24 cellular contexts compared by ENCODE assay signal in the genomic region with DNA sequence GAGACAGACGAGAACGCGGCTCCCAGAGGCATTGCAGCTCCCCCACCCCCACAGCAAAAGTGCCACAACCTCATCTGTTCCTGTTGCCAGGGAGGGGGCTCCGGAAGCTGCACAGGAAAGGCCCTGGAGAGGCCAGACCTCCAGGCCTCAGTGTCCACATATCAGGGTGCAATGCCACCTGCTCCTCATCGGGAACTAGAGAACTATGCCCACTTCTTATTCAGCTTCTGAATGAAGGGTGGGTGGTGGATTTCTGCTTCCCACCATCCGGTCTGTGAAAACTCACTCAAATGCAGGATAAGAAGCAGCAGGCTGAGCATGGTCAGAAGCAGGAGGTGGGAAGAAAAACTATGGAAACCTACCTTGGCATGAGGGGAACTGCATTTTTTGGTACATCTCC.
DNase-seq lines count a peak whose midpoint lies in the region; ATAC-seq, FAIRE-seq and TF ChIP-seq lines count a peak whose summit lies in the region.
"Had no signal": no experiment of that assay in that cellular context is flagged by ENCODE, and none has a peak within 500 bp of the region (broad histone marks: within the 10 kb centered on the region; RNA-seq: fewer than 3 reads in every experiment).

No MANE protein-coding gene starts in this region.

- H2AFZ ChIP-seq in Loucy (ENCODE audit: low read length) = peak overlapping the region; percentile 35; the same call in 1 of the 2 replicates
- no peak overlapping the region for H2AFZ ChIP-seq in K562 (ENCODE audit: low read depth, low read length)

- H3K36me3 ChIP-seq in BLaER1 (no peaks in the 10 kb centered on the region), Loucy (ENCODE audit: insufficient read depth, low read length) (no peaks in the 10 kb centered on the region), K562 (ENCODE audit: control insufficient read depth, insufficient read depth, low read length) (no peaks in the 10 kb centered on the region)

- TF ChIP-seq RAD21 in K562 (CRISPR knock-in tag; conservative IDR thresholded peaks at IDR 0.05 in 1 of 2, IDR thresholded peaks at IDR 0.05 in 1 of 2) = no peak

- TF ChIP-seq EP300 in K562 (IDR thresholded peaks at IDR 0.05; ENCODE audit: low read length) = no peak

- H3K27me3 ChIP-seq in BLaER1 = no peaks in the 10 kb centered on the region
- no peaks in the 10 kb centered on the region for H3K27me3 ChIP-seq in Loucy (ENCODE audit: insufficient read depth, low read length, poor library complexity, severe bottlenecking)
- peaks cover 64 to 82% of the 10 kb centered on the region in 2 experiments for H3K27me3 ChIP-seq in K562 (ENCODE audit: control insufficient read depth in 2 of 2, insufficient read depth in 2 of 2, low read length in 2 of 2)

- CTCF ChIA-PET in K562 (lab: Yijun Ruan, JAX; ENCODE audit: low intra/inter-chr PET ratio) = interaction anchor here (0.6 kb wide), 1 partner anchor 1921 kb away, joined by 3 read pairs; no protein-coding TSS in a partner anchor

- H3K4me2 ChIP-seq in BLaER1 = peak overlapping the region; percentile 85
- no peak overlapping the region for H3K4me2 ChIP-seq in Loucy (ENCODE audit: low read depth, low read length, poor library complexity, severe bottlenecking)
- no peak overlapping the region for H3K4me2 ChIP-seq in K562 (ENCODE audit: insufficient read depth, low read length)

- no peaks in the 10 kb centered on the region for H3K9me2 ChIP-seq in Loucy (replicated peaks; ENCODE audit: low read depth, low read length)

- H3K9me3 ChIP-seq in BLaER1 (no peaks in the 10 kb centered on the region), Loucy (ENCODE audit: insufficient read depth, low read depth, low read length) (no peaks in the 10 kb centered on the region), K562 (replicated peaks; ENCODE audit: control insufficient read depth, insufficient read depth, low read depth, low read length) (no peaks in the 10 kb centered on the region)
- H3K9me3 ChIP-seq: Caco-2 had no signal

- POLR2A ChIA-PET in K562 (lab: Yijun Ruan, JAX) = interaction anchor here (0.8 to 21.8 kb wide), 6 partner anchors 10 to 57 kb away, joined by 3 to 234 read pairs (median 6); no protein-coding TSS in a partner anchor

- DNase-seq in K562 (ENCODE audit: extremely low read depth in 1 of 4, low spot score in 3 of 4) = no peak
- no peak for DNase-seq in urothelium cell line (ENCODE audit: low spot score)
- no peak for DNase-seq in NCI-H2081 (lab: John Stamatoyannopoulos, UW)
- DNase-seq in HCEC 1CT = no peak
- DNase-seq in NK-92 (lab: John Stamatoyannopoulos, UW; ENCODE audit: unreplicated experiment) = no peak
- DNase-seq: 8988T; ACHN; Caco-2; Calu3; CD4-positive, alpha-beta T cell; CD8-positive, alpha-beta T cell; DMS53; DMS79; DND-41; EL; GDM1 had no signal

- H3K9me1 ChIP-seq in K562 (ENCODE audit: control insufficient read depth, insufficient read depth, low read length) = peaks cover 3% of the 10 kb centered on the region

- WGBS in K562 (ENCODE audit: insufficient coverage, low coverage, missing lambda C conversion rate) = 18% methylated on average over 6 of the region's 6 CpGs

- H3K4me3 ChIP-seq in BLaER1 (no peak overlapping the region), Loucy (ENCODE audit: low read length, poor library complexity, severe bottlenecking) (no peak overlapping the region), K562 (no peak overlapping the region)
- H3K4me3 ChIP-seq: GM12878 had no signal

- ATAC-seq in K562 = no peak
- no peak for ATAC-seq in GM18517 (IDR thresholded peaks at IDR 0.05; ENCODE audit: unreplicated experiment)
- ATAC-seq: CD8-positive, alpha-beta T cell; GM12878 had no signal

- no peak for TF ChIP-seq CTCF in Loucy (conservative IDR thresholded peaks at IDR 0.05; ENCODE audit: low read length)
- no peak for TF ChIP-seq CTCF in K562 (IDR thresholded peaks at IDR 0.05 in 2 of 3, conservative IDR thresholded peaks at IDR 0.05 in 1 of 3; ENCODE audit: insufficient read depth in 2 of 3, low read depth in 1 of 3, low read length in 3 of 3)

- no peaks in the 10 kb centered on the region for H3F3A ChIP-seq in Loucy (ENCODE audit: low read depth)

- no peaks in the 10 kb centered on the region for H3K79me2 ChIP-seq in Loucy (ENCODE audit: insufficient read depth, low read length)
- no peaks in the 10 kb centered on the region for H3K79me2 ChIP-seq in K562 (ENCODE audit: control insufficient read depth, insufficient read depth, low read length)

- H4K20me1 ChIP-seq in BLaER1 = no peaks in the 10 kb centered on the region
- H4K20me1 ChIP-seq in Loucy (ENCODE audit: insufficient read depth, low read length, poor library complexity, severe bottlenecking) = no peaks in the 10 kb centered on the region
- peaks cover 53% of the 10 kb centered on the region for H4K20me1 ChIP-seq in K562 (replicated peaks; ENCODE audit: control insufficient read depth, insufficient read depth, low read length)

- intact Hi-C loops in K562 (cut with micrococcal nuclease) = no loop called here

- H3K27ac ChIP-seq in BLaER1 (no peak overlapping the region; the same call in 1 of the 2 replicates), K562 (ENCODE audit: extremely low read depth, low read depth, low read length) (no peak overlapping the region)
- H3K27ac ChIP-seq: C4-2B had no signal

- H3K4me1 ChIP-seq in BLaER1 (peaks cover 44% of the 10 kb centered on the region), Loucy (ENCODE audit: insufficient read depth, low read length, poor library complexity, severe bottlenecking) (peaks cover 23% of the 10 kb centered on the region), K562 (replicated peaks in 1 of 2; ENCODE audit: control insufficient read depth in 2 of 2, insufficient read depth in 2 of 2, low read length in 2 of 2) (peaks cover 7 to 13% of the 10 kb centered on the region in 2 experiments; a peak in 3 of 5 replicates)
- H3K4me1 ChIP-seq: Caco-2 had no signal

- in situ Hi-C loops in K562 (cut with MboI) = loop anchor here (25.0 kb wide), 1 partner anchor 524 kb away; no protein-coding TSS in a partner anchor

- H3K9ac ChIP-seq in BLaER1 = no peak overlapping the region
- H3K9ac ChIP-seq in Loucy (ENCODE audit: low read depth, low read length, poor library complexity, severe bottlenecking) = no peak overlapping the region
- no peak overlapping the region for H3K9ac ChIP-seq in K562 (ENCODE audit: insufficient read depth in 1 of 2, low read depth in 2 of 2, low read length in 2 of 2)

- no peak for TF ChIP-seq POLR2A in K562 (conservative IDR thresholded peaks at IDR 0.05)

- BruUV-seq in K562 (replicated peaks; lab: Mats Ljungman, UMichigan) = no TSS peak

- FAIRE-seq in K562 (lab: Jason Lieb, UNC) = no peak
- peak; percentile 46 for FAIRE-seq in urothelium cell line (lab: Jason Lieb, UNC)
- FAIRE-seq: A204.1, D721Med, GM12878, GM18507 had no signal

TF ChIP-seq in K562, 482 proteins besides CTCF, POLR2A, EP300 and RAD21 (continues in another document):
- TF ChIP-seq BRF1 (IDR thresholded peaks at IDR 0.05; ENCODE audit: borderline replicate concordance, extremely low read depth, insufficient read length) (no peak), PCBP2 (IDR thresholded peaks at IDR 0.05; ENCODE audit: low read depth, low read length, poor library complexity, severe bottlenecking) (no peak), FOXJ3 (CRISPR knock-in tag; IDR thresholded peaks at IDR 0.05) (no peak), ZNF239 (CRISPR knock-in tag; IDR thresholded peaks at IDR 0.05) (no peak), ETV1 (tag; conservative IDR thresholded peaks at IDR 0.05; ENCODE audit: low read depth) (0 out of 2 replicates have a peak, but pooled peaks have one; percentile 21), HMGN3 (IDR thresholded peaks at IDR 0.05; ENCODE audit: borderline replicate concordance, extremely low read depth, insufficient read length, low read depth, low read length) (no peak), FOXA1 (IDR thresholded peaks at IDR 0.05; ENCODE audit: borderline replicate concordance) (no peak), ETV6 (IDR thresholded peaks at IDR 0.05; ENCODE audit: borderline replicate concordance in 1 of 2, low read depth in 2 of 2, low read length in 1 of 2) (no peak), ETV6 (CRISPR knock-in tag; IDR thresholded peaks at IDR 0.05; ENCODE audit: borderline replicate concordance) (no peak)
- TF ChIP-seq, protein P1, sequence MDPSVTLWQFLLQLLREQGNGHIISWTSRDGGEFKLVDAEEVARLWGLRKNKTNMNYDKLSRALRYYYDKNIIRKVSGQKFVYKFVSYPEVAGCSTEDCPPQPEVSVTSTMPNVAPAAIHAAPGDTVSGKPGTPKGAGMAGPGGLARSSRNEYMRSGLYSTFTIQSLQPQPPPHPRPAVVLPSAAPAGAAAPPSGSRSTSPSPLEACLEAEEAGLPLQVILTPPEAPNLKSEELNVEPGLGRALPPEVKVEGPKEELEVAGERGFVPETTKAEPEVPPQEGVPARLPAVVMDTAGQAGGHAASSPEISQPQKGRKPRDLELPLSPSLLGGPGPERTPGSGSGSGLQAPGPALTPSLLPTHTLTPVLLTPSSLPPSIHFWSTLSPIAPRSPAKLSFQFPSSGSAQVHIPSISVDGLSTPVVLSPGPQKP (CRISPR knock-in tag; IDR thresholded peaks at IDR 0.05) = no peak
- TF ChIP-seq, protein P2, sequence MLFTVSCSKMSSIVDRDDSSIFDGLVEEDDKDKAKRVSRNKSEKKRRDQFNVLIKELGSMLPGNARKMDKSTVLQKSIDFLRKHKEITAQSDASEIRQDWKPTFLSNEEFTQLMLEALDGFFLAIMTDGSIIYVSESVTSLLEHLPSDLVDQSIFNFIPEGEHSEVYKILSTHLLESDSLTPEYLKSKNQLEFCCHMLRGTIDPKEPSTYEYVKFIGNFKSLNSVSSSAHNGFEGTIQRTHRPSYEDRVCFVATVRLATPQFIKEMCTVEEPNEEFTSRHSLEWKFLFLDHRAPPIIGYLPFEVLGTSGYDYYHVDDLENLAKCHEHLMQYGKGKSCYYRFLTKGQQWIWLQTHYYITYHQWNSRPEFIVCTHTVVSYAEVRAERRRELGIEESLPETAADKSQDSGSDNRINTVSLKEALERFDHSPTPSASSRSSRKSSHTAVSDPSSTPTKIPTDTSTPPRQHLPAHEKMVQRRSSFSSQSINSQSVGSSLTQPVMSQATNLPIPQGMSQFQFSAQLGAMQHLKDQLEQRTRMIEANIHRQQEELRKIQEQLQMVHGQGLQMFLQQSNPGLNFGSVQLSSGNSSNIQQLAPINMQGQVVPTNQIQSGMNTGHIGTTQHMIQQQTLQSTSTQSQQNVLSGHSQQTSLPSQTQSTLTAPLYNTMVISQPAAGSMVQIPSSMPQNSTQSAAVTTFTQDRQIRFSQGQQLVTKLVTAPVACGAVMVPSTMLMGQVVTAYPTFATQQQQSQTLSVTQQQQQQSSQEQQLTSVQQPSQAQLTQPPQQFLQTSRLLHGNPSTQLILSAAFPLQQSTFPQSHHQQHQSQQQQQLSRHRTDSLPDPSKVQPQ (CRISPR knock-in tag; IDR thresholded peaks at IDR 0.05; ENCODE audit: borderline replicate concordance) = no peak
